In genomic region chr15:99366013-99366412, GRCh38 we compare ENCODE assay signal across 26 cellular contexts.
"Had no signal": no experiment of that assay in that cellular context is flagged by ENCODE, and none has a peak within 500 bp of the region (broad histone marks: within the 10 kb centered on the region; RNA-seq: fewer than 3 reads in every experiment).

No MANE protein-coding gene starts in this region.

- H3K36me3 ChIP-seq: left lung, ovary, upper lobe of right lung, uterus had no signal

- H3K9me3 ChIP-seq: ovary, sigmoid colon, transverse colon, upper lobe of right lung, uterus had no signal

- H3K4me1 ChIP-seq: esophagus squamous epithelium, left lung, psoas muscle, sigmoid colon, transverse colon, upper lobe of right lung, uterus had no signal

- H3K27ac ChIP-seq: coronary artery, esophagus squamous epithelium, heart right ventricle, left lung, ovary, psoas muscle, sigmoid colon, transverse colon, upper lobe of right lung, uterus had no signal

- H3K4me3 ChIP-seq: coronary artery, esophagus squamous epithelium, heart right ventricle, left lung, ovary, psoas muscle, sigmoid colon, transverse colon, upper lobe of right lung, uterus had no signal

- DNase-seq: dermis blood vessel endothelial cell; effector memory CD4-positive, alpha-beta T cell; esophagus squamous epithelium; foreskin melanocyte; glutamatergic neuron; heart right ventricle; hippocampal formation; left cardiac atrium; left lung; mesenchymal stem cell; naive thymus-derived CD4-positive, alpha-beta T cell; occipital lobe; ovary; posterior cingulate gyrus; psoas muscle; right cardiac atrium; sigmoid colon; stimulated activated CD4-positive, alpha-beta T cell treated with anti-CD3 and anti-CD28 coated beads, Interleukin-2, amount 100 ng/mL, for 24 hours; stimulated activated CD4-positive, alpha-beta T cell treated with anti-CD3 and anti-CD28 coated beads, Interleukin-4, amount 100 ng/mL, for 24 hours; stimulated activated naive CD4-positive, alpha-beta T cell treated with Interleukin-2 at 50 U/mL for 16 hours; transverse colon; upper lobe of right lung; uterus had no signal

- H3K27me3 ChIP-seq: esophagus squamous epithelium, heart right ventricle, left lung, ovary, sigmoid colon, transverse colon, upper lobe of right lung, uterus had no signal

- ATAC-seq: heart right ventricle; left cardiac atrium; left lung; naive thymus-derived CD4-positive, alpha-beta T cell; psoas muscle; right cardiac atrium; stimulated activated effector memory CD8-positive, alpha-beta T cell treated with anti-CD3 and anti-CD28 coated beads, Interleukin-12 subunit alpha, Interleukin-12 subunit beta, amount 100 ng/mL, for 72 hours; upper lobe of right lung had no signal

- FAIRE-seq: endothelial cell of umbilical vein had no signal
